17 cellular contexts compared by ENCODE assay signal in genomic region chr16:81706327-81707295, GRCh38.
DNase-seq lines count a peak whose midpoint lies in the region; ATAC-seq, FAIRE-seq and TF ChIP-seq lines count a peak whose summit lies in the region.
"Had no signal": no experiment of that assay in that cellular context is flagged by ENCODE, and none has a peak within 500 bp of the region (broad histone marks: within the 10 kb centered on the region; RNA-seq: fewer than 3 reads in every experiment).

No MANE protein-coding gene starts in this region.

- H3K9me2 ChIP-seq in PC-3 (replicated peaks; ENCODE audit: low read length): no peaks in the 10 kb centered on the region
- H3K9me2 ChIP-seq: SK-N-SH had no signal

- POLR2A ChIA-PET in PC-3 (lab: Charles Lee; ENCODE audit: unreplicated experiment) (no interaction called here), K562 (lab: Yijun Ruan, JAX) (interaction anchor here (0.7 to 1.1 kb wide), 2 partner anchors 13 to 84 kb away, joined by 3 read pairs; no protein-coding TSS in a partner anchor)

- H3K4me3 Mint-ChIP-seq in stimulated activated memory B cell treated with anti-CD40 and anti-IgM and Interleukin-4, amounts not matched to agents 10 μg/mL and 1 μg/mL and 100 μg/mL, for 72 hours: no peak overlapping the region
- H3K4me3 Mint-ChIP-seq: activated CD8-positive, alpha-beta T cell treated with anti-CD3 and anti-CD28 coated beads for 36 hours; natural killer cell had no signal

- no peak for DNase-seq in PC-3
- DNase-seq in K562 (ENCODE audit: extremely low read depth in 1 of 4, low spot score in 3 of 4): no peak
- DNase-seq in NCI-H2196 (lab: John Stamatoyannopoulos, UW; ENCODE audit: unreplicated experiment): no peak
- no peak for DNase-seq in NAMALWA (ENCODE audit: low spot score)
- DNase-seq: activated CD8-positive, alpha-beta T cell treated with anti-CD3 and anti-CD28 coated beads for 36 hours; activated gamma-delta T cell; effector CD8-positive, alpha-beta T cell; natural killer cell; NCI-H1092 treated with DMSO at 0.1 percent for 48 hours; SK-N-SH; stimulated activated CD4-positive, alpha-beta T cell treated with anti-CD3 and anti-CD28 coated beads, Interleukin-4, amount 100 ng/mL, for 1 hour had no signal

- WGBS in K562 (ENCODE audit: insufficient coverage, low coverage, missing lambda C conversion rate): 91% methylated on average over 23 of the region's 26 CpGs
- WGBS in mesodermal cell (ENCODE audit: insufficient coverage in 2 of 2), 2 experiments: 94 to 95% methylated on average over 21 to 23 of the region's 26 CpGs

- ATAC-seq in PC-3 (no peak), K562 (no peak), GM18868 (IDR thresholded peaks at IDR 0.05; ENCODE audit: unreplicated experiment) (no peak)
- ATAC-seq in stimulated activated memory B cell treated with anti-CD40 and anti-IgM and Interleukin-4, amounts not matched to agents 10 μg/mL and 1 μg/mL and 100 μg/mL, for 72 hours: no peak
- ATAC-seq: activated CD8-positive, alpha-beta T cell treated with anti-CD3 and anti-CD28 coated beads for 36 hours; natural killer cell had no signal

- H2AFZ ChIP-seq in PC-3 (ENCODE audit: low read length) (no peak overlapping the region), K562 (ENCODE audit: low read depth, low read length) (no peak overlapping the region)

- no peak for TF ChIP-seq RAD21 in K562 (CRISPR knock-in tag; conservative IDR thresholded peaks at IDR 0.05 in 1 of 2, IDR thresholded peaks at IDR 0.05 in 1 of 2)

- no peaks in the 10 kb centered on the region for H4K20me1 ChIP-seq in PC-3 (ENCODE audit: low read length)
- no peaks in the 10 kb centered on the region; the same call in 1 of the 2 replicates for H4K20me1 ChIP-seq in K562 (replicated peaks; ENCODE audit: control insufficient read depth, insufficient read depth, low read length)

- H3K79me2 ChIP-seq in PC-3 (ENCODE audit: low read length): no peaks in the 10 kb centered on the region
- no peaks in the 10 kb centered on the region for H3K79me2 ChIP-seq in K562 (ENCODE audit: control insufficient read depth, insufficient read depth, low read length)

- TF ChIP-seq POLR2A in K562 (conservative IDR thresholded peaks at IDR 0.05): no peak

- H3K9me3 Mint-ChIP-seq in stimulated activated memory B cell treated with anti-CD40 and anti-IgM and Interleukin-4, amounts not matched to agents 10 μg/mL and 1 μg/mL and 100 μg/mL, for 72 hours: no peaks in the 10 kb centered on the region
- H3K9me3 Mint-ChIP-seq: activated CD8-positive, alpha-beta T cell treated with anti-CD3 and anti-CD28 coated beads for 36 hours; natural killer cell had no signal

- BruUV-seq in PC-3 (replicated peaks; lab: Mats Ljungman, UMichigan) (no TSS peak), K562 (replicated peaks; lab: Mats Ljungman, UMichigan) (no TSS peak)

- H3K4me2 ChIP-seq in PC-3 (ENCODE audit: low read length) (no peak overlapping the region), K562 (ENCODE audit: insufficient read depth, low read length) (no peak overlapping the region)
- H3K4me2 ChIP-seq: SK-N-SH had no signal

- H3K36me3 ChIP-seq in PC-3 (ENCODE audit: low read depth, low read length) (peaks cover 26% of the 10 kb centered on the region), K562 (ENCODE audit: control insufficient read depth, insufficient read depth, low read length) (peaks cover 59% of the 10 kb centered on the region; the same call in 2 of the 3 replicates), mesodermal cell (ENCODE audit: control insufficient read depth, insufficient read depth, low read length) (peaks cover 59% of the 10 kb centered on the region)

- H3K4me1 Mint-ChIP-seq in stimulated activated memory B cell treated with anti-CD40 and anti-IgM and Interleukin-4, amounts not matched to agents 10 μg/mL and 1 μg/mL and 100 μg/mL, for 72 hours: peaks cover 4% of the 10 kb centered on the region

- H3K9ac ChIP-seq in PC-3 (ENCODE audit: low read length) (no peak overlapping the region), K562 (ENCODE audit: insufficient read depth in 1 of 2, low read depth in 2 of 2, low read length in 2 of 2) (peak overlapping the region in 1 of 2 experiments; percentile 46; a peak in 2 of 4 replicates)
- H3K9ac ChIP-seq: SK-N-SH had no signal

- peak overlapping the region; percentile 2 for H3K27ac Mint-ChIP-seq in stimulated activated memory B cell treated with anti-CD40 and anti-IgM and Interleukin-4, amounts not matched to agents 10 μg/mL and 1 μg/mL and 100 μg/mL, for 72 hours
- H3K27ac Mint-ChIP-seq: natural killer cell had no signal

- H3K9me3 ChIP-seq in PC-3 (ENCODE audit: low read length) (no peaks in the 10 kb centered on the region), K562 (replicated peaks; ENCODE audit: control insufficient read depth, insufficient read depth, low read depth, low read length) (no peaks in the 10 kb centered on the region), mesodermal cell (ENCODE audit: control insufficient read depth, low read length) (no peaks in the 10 kb centered on the region)
- H3K9me3 ChIP-seq: SK-N-SH had no signal

- no peak for FAIRE-seq in K562 (lab: Jason Lieb, UNC)
- FAIRE-seq: TTC549, urothelium cell line had no signal

- H3F3A ChIP-seq in PC-3 (ENCODE audit: low read length, unreplicated experiment): no peaks in the 10 kb centered on the region

- peaks cover 59% of the 10 kb centered on the region for H3K36me3 Mint-ChIP-seq in stimulated activated memory B cell treated with anti-CD40 and anti-IgM and Interleukin-4, amounts not matched to agents 10 μg/mL and 1 μg/mL and 100 μg/mL, for 72 hours

- H3K4me3 ChIP-seq in PC-3 (ENCODE audit: low read length): no peak overlapping the region
- H3K4me3 ChIP-seq in K562: no peak overlapping the region
- no peak overlapping the region for H3K4me3 ChIP-seq in mesodermal cell (ENCODE audit: extremely low read depth, insufficient read depth, low read length, poor library complexity, severe bottlenecking)

- no peaks in the 10 kb centered on the region for H3K9me1 ChIP-seq in K562 (ENCODE audit: control insufficient read depth, insufficient read depth, low read length)

- no peaks in the 10 kb centered on the region for H3K27me3 ChIP-seq in PC-3 (ENCODE audit: low read length)
- H3K27me3 ChIP-seq in K562 (ENCODE audit: control insufficient read depth in 2 of 2, insufficient read depth in 2 of 2, low read length in 2 of 2): no peaks in the 10 kb centered on the region

- TF ChIP-seq EP300 in K562 (IDR thresholded peaks at IDR 0.05; ENCODE audit: low read length): no peak

- CTCF ChIA-PET in PC-3 (lab: Charles Lee): no interaction called here
- CTCF ChIA-PET in K562 (lab: Yijun Ruan, JAX; ENCODE audit: low intra/inter-chr PET ratio): no interaction called here

- intact Hi-C loops in PC-3 (cut with micrococcal nuclease) (no loop called here), K562 (cut with micrococcal nuclease) (no loop called here)

- no peaks in the 10 kb centered on the region for H3K27me3 Mint-ChIP-seq in stimulated activated memory B cell treated with anti-CD40 and anti-IgM and Interleukin-4, amounts not matched to agents 10 μg/mL and 1 μg/mL and 100 μg/mL, for 72 hours
- H3K27me3 Mint-ChIP-seq: activated CD8-positive, alpha-beta T cell treated with anti-CD3 and anti-CD28 coated beads for 36 hours had no signal

- in situ Hi-C loops in K562 (cut with MboI): no loop called here

- H3K27ac ChIP-seq in PC-3 (ENCODE audit: low read length): 0 out of 2 replicates have a peak overlapping the region, but pooled peaks have one; percentile 5
- no peak overlapping the region for H3K27ac ChIP-seq in K562 (ENCODE audit: extremely low read depth, low read depth, low read length)
- peak overlapping the region; percentile 64 for H3K27ac ChIP-seq in mesodermal cell (ENCODE audit: low read depth, low read length, severe bottlenecking)
- H3K27ac ChIP-seq: C4-2B had no signal

- H3K4me1 ChIP-seq in PC-3 (ENCODE audit: insufficient read depth, low read length) (peaks cover 20% of the 10 kb centered on the region), K562 (replicated peaks in 1 of 2; ENCODE audit: control insufficient read depth in 2 of 2, insufficient read depth in 2 of 2, low read length in 2 of 2) (peaks cover under 1 to 12% of the 10 kb centered on the region in 2 experiments; a peak in 3 of 5 replicates), mesodermal cell (ENCODE audit: control insufficient read depth, insufficient read depth, low read length, poor library complexity, severe bottlenecking) (peaks cover 52% of the 10 kb centered on the region)

- TF ChIP-seq CTCF in PC-3 (conservative IDR thresholded peaks at IDR 0.05; ENCODE audit: low read depth, low read length) (no peak), K562 (IDR thresholded peaks at IDR 0.05 in 2 of 3, conservative IDR thresholded peaks at IDR 0.05 in 1 of 3; ENCODE audit: insufficient read depth in 2 of 3, low read depth in 1 of 3, low read length in 3 of 3) (no peak)

TF ChIP-seq in K562, 482 proteins besides CTCF, POLR2A, EP300 and RAD21:
- TF ChIP-seq POLR2G (IDR thresholded peaks at IDR 0.05; ENCODE audit: low read depth, low read length): peak; percentile 60
- TF ChIP-seq NR2F6 (CRISPR knock-in tag; IDR thresholded peaks at IDR 0.05): no peak
- peak; percentile 90 for TF ChIP-seq RBM22 (IDR thresholded peaks at IDR 0.05; ENCODE audit: low read depth, low read length, poor library complexity, severe bottlenecking)
